ENCODE assay signal across 37 cellular contexts in the genomic region with DNA sequence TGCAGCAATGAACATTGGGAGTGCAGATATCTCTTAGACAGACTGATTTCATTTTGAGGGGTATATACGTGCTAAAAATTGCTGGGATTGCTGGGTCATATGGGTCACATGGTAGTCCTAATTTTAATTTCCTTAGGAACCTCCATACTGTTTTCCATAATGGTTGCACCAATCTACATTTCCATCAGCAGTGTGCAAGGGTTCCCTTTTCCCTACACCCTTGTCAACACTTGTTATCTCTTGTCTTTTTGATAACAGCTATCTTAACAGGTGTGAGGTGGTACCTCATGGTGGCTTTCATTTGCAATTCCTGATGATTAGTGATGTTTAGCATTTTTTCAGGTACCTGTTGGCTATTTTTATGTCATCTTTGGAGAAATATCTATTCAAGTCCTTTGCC. TPM values are rescaled to one million over a fixed set of nuclear protein-coding genes. Genes with fewer than 3 reads are reported as not detected.
"Had no signal": no experiment of that assay in that cellular context is flagged by ENCODE, and none has a peak within 500 bp of the region (broad histone marks: within the 10 kb centered on the region; RNA-seq: fewer than 3 reads in every experiment).

No MANE protein-coding gene starts in this region.

- H3K4me1 ChIP-seq: ascending aorta, body of pancreas, breast epithelium had no signal

- ATAC-seq: activated CD8-positive, alpha-beta T cell treated with anti-CD3 and anti-CD28 coated beads for 36 hours; activated naive CD4-positive, alpha-beta T cell treated with anti-CD3 and anti-CD28 coated beads, Interleukin-2, amount 50 U/mL, for 72 hours; activated T-cell treated with anti-CD3 and anti-CD28 coated beads, Interleukin-2, amount 50 U/mL, for 4 hours; activated T-cell treated with anti-CD3 and anti-CD28 coated beads, Interleukin-2, amount 50 U/mL, for 72 hours; activated T-helper 17 cell treated with anti-CD3 and anti-CD28 coated beads, Interleukin-2, amount 50 U/mL, for 72 hours; body of pancreas had no signal

- H3K27me3 ChIP-seq: ascending aorta, body of pancreas, brain microvascular endothelial cell had no signal

- H3K4me3 Mint-ChIP-seq: activated B cell treated with CpG ODN at 0.5 μM for 24 hours; activated CD4-positive, alpha-beta memory T cell treated with anti-CD3 and anti-CD28 coated beads for 36 hours; activated CD4-positive, alpha-beta T cell treated with anti-CD3 and anti-CD28 coated beads, Interleukin-2, amount 10 ng/mL, durations not matched to agents 24 days and 14 days; activated CD8-positive, alpha-beta T cell treated with anti-CD3 and anti-CD28 coated beads for 36 hours; activated naive CD4-positive, alpha-beta T cell treated with anti-CD3 and anti-CD28 coated beads for 36 hours; activated naive CD8-positive, alpha-beta T cell treated with anti-CD3 and anti-CD28 coated beads for 36 hours; activated T-cell treated with anti-CD3 and anti-CD28 coated beads, Interleukin-2, amount 50 U/mL, for 4 hours; activated T-cell treated with anti-CD3 and anti-CD28 coated beads, Interleukin-2, amount 50 U/mL, for 72 hours; activated T-helper 1 cell treated with anti-CD3 and anti-CD28 coated beads, Interleukin-12 subunit alpha, Interleukin-12 subunit beta, Interleukin-2, Interleukin-4 antibody, amounts not matched to agents 30 ng/mL and 10 ng/mL and 1 ng/mL, durations not matched to agents 14 hours and 24 hours and 36 hours; activated T-helper 17 cell treated with anti-CD3 and anti-CD28 coated beads, Interleukin-2, amount 50 U/mL, for 72 hours; T-helper 1 cell treated with Interleukin-12 subunit alpha and Interleukin-12 subunit beta and Interleukin-4 antibody, amounts not matched to agents 30 μg/mL and 1 μg/mL, for 36 hours; T-helper 2 cell treated with Interferon-gamma antibody and Interleukin-4, amounts not matched to agents 5 μg/mL and 100 μg/mL, for 36 hours had no signal

- DNase-seq: activated B cell treated with CpG ODN at 0.5 μM for 24 hours; activated CD4-positive, alpha-beta memory T cell treated with anti-CD3 and anti-CD28 coated beads for 36 hours; activated CD4-positive, alpha-beta T cell treated with anti-CD3 and anti-CD28 coated beads for 4 hours; activated CD4-positive, alpha-beta T cell treated with anti-CD3 and anti-CD28 coated beads, Interleukin-2, amount 10 ng/mL, durations not matched to agents 24 days and 14 days; activated CD4-positive, alpha-beta T cell treated with anti-CD3 and anti-CD28 coated beads, Interleukin-2, amount 50 U/mL, for 1 hour; activated CD4-positive, alpha-beta T cell treated with anti-CD3 and anti-CD28 coated beads, Interleukin-2, amount 50 U/mL, for 4 hours; activated CD4-positive, CD25-positive, alpha-beta regulatory T cell treated with anti-CD3 and anti-CD28 coated beads, Interleukin-2, amount 50 U/mL, for 72 hours; activated CD8-positive, alpha-beta memory T cell treated with anti-CD3 and anti-CD28 coated beads, Interleukin-2, amount 50 U/mL, for 4 hours; activated CD8-positive, alpha-beta T cell treated with anti-CD3 and anti-CD28 coated beads for 36 hours; activated effector memory CD4-positive, alpha-beta T cell treated with anti-CD3 and anti-CD28 coated beads, Interleukin-2, amount 50 U/mL, for 16 hours; activated gamma-delta T cell treated with Interleukin-2 at 50 U/mL for 16 hours; activated naive CD4-positive, alpha-beta T cell; activated naive CD4-positive, alpha-beta T cell treated with anti-CD3 and anti-CD28 coated beads for 36 hours; activated naive CD4-positive, alpha-beta T cell treated with anti-CD3 and anti-CD28 coated beads, Interleukin-2, amount 50 U/mL, for 16 hours; activated naive CD8-positive, alpha-beta T cell treated with anti-CD3 and anti-CD28 coated beads for 36 hours; activated T-cell treated with anti-CD3 and anti-CD28 coated beads for 4 hours; activated T-cell treated with anti-CD3 and anti-CD28 coated beads, Interleukin-2, amount 50 U/mL, for 1 hour; activated T-cell treated with anti-CD3 and anti-CD28 coated beads, Interleukin-2, amount 50 U/mL, for 4 hours; activated T-cell treated with anti-CD3 and anti-CD28 coated beads, Interleukin-2, amount 50 U/mL, for 72 hours; amygdala; anterior cingulate cortex; body of pancreas; brain microvascular endothelial cell; central memory CD4-positive, alpha-beta T cell; T-helper 1 cell; T-helper 2 cell; T-helper 9 cell had no signal

- H3K27ac ChIP-seq: ascending aorta, body of pancreas, brain microvascular endothelial cell, breast epithelium, VCaP had no signal

- H3K4me3 ChIP-seq: ascending aorta, body of pancreas, breast epithelium had no signal

- H3K9me3 ChIP-seq: ascending aorta, body of pancreas had no signal

- H3K4me1 Mint-ChIP-seq: activated B cell treated with CpG ODN at 0.5 μM for 24 hours; activated naive CD8-positive, alpha-beta T cell treated with anti-CD3 and anti-CD28 coated beads for 36 hours; activated T-helper 17 cell treated with anti-CD3 and anti-CD28 coated beads, Interleukin-2, amount 50 U/mL, for 72 hours had no signal

- H3K27me3 Mint-ChIP-seq: activated CD4-positive, alpha-beta memory T cell treated with anti-CD3 and anti-CD28 coated beads for 36 hours; activated CD8-positive, alpha-beta T cell treated with anti-CD3 and anti-CD28 coated beads for 36 hours; activated T-helper 17 cell treated with anti-CD3 and anti-CD28 coated beads, Interleukin-2, amount 50 U/mL, for 72 hours had no signal

- H3K27ac Mint-ChIP-seq: activated B cell treated with CpG ODN at 0.5 μM for 24 hours; activated CD4-positive, alpha-beta memory T cell treated with anti-CD3 and anti-CD28 coated beads for 36 hours; activated CD4-positive, alpha-beta T cell treated with anti-CD3 and anti-CD28 coated beads, Interleukin-2, amount 10 ng/mL, durations not matched to agents 24 days and 14 days; activated CD8-positive, alpha-beta T cell treated with anti-CD3 and anti-CD28 coated beads for 36 hours; activated naive CD4-positive, alpha-beta T cell treated with anti-CD3 and anti-CD28 coated beads for 36 hours; activated naive CD4-positive, alpha-beta T cell treated with anti-CD3 and anti-CD28 coated beads, Interleukin-2, amount 50 U/mL, for 72 hours; activated naive CD8-positive, alpha-beta T cell treated with anti-CD3 and anti-CD28 coated beads for 36 hours; activated T-cell treated with anti-CD3 and anti-CD28 coated beads, Interleukin-2, amount 50 U/mL, for 72 hours; activated T-helper 1 cell treated with anti-CD3 and anti-CD28 coated beads, Interleukin-12 subunit alpha, Interleukin-12 subunit beta, Interleukin-2, Interleukin-4 antibody, amounts not matched to agents 30 ng/mL and 10 ng/mL and 1 ng/mL, durations not matched to agents 14 hours and 24 hours and 36 hours; activated T-helper 17 cell treated with anti-CD3 and anti-CD28 coated beads, Interleukin-2, amount 50 U/mL, for 72 hours; T-helper 1 cell treated with Interleukin-12 subunit alpha and Interleukin-12 subunit beta and Interleukin-4 antibody, amounts not matched to agents 30 μg/mL and 1 μg/mL, for 36 hours; T-helper 2 cell treated with Interferon-gamma antibody and Interleukin-4, amounts not matched to agents 5 μg/mL and 100 μg/mL, for 36 hours had no signal

- H3K36me3 ChIP-seq: ascending aorta, brain microvascular endothelial cell, breast epithelium had no signal

- FAIRE-seq: TTC549 had no signal

- H3K36me3 Mint-ChIP-seq: activated CD4-positive, alpha-beta memory T cell treated with anti-CD3 and anti-CD28 coated beads for 36 hours; activated naive CD4-positive, alpha-beta T cell treated with anti-CD3 and anti-CD28 coated beads, Interleukin-2, amount 50 U/mL, for 72 hours; activated naive CD8-positive, alpha-beta T cell treated with anti-CD3 and anti-CD28 coated beads for 36 hours had no signal

- H3K9me3 Mint-ChIP-seq: activated B cell treated with CpG ODN at 0.5 μM for 24 hours; activated CD8-positive, alpha-beta T cell treated with anti-CD3 and anti-CD28 coated beads for 36 hours; activated naive CD4-positive, alpha-beta T cell treated with anti-CD3 and anti-CD28 coated beads for 36 hours; activated naive CD8-positive, alpha-beta T cell treated with anti-CD3 and anti-CD28 coated beads for 36 hours; activated T-cell treated with anti-CD3 and anti-CD28 coated beads, Interleukin-2, amount 50 U/mL, for 4 hours; activated T-cell treated with anti-CD3 and anti-CD28 coated beads, Interleukin-2, amount 50 U/mL, for 72 hours; activated T-helper 1 cell treated with anti-CD3 and anti-CD28 coated beads, Interleukin-12 subunit alpha, Interleukin-12 subunit beta, Interleukin-2, Interleukin-4 antibody, amounts not matched to agents 30 ng/mL and 10 ng/mL and 1 ng/mL, durations not matched to agents 14 hours and 24 hours and 36 hours; activated T-helper 17 cell treated with anti-CD3 and anti-CD28 coated beads, Interleukin-2, amount 50 U/mL, for 72 hours; T-helper 1 cell treated with Interleukin-12 subunit alpha and Interleukin-12 subunit beta and Interleukin-4 antibody, amounts not matched to agents 30 μg/mL and 1 μg/mL, for 36 hours; T-helper 2 cell treated with Interferon-gamma antibody and Interleukin-4, amounts not matched to agents 5 μg/mL and 100 μg/mL, for 36 hours had no signal

RNA-seq across cellular contexts. Expression of a gene that starts 57.0 kb away (rescaled TPM):
- total RNA-seq: activated B cell treated with CpG ODN at 0.5 μM for 24 hours; activated CD8-positive, alpha-beta memory T cell treated with anti-CD3 and anti-CD28 coated beads for 36 hours had no signal
